ENCODE assay signal across 26 cellular contexts in genomic region chr7:147990837-147991236, GRCh38.
DNase-seq lines count a peak whose midpoint lies in the region; ATAC-seq and TF ChIP-seq lines count a peak whose summit lies in the region.
"Had no signal": no experiment of that assay in that cellular context is flagged by ENCODE, and none has a peak within 500 bp of the region (broad histone marks: within the 10 kb centered on the region; RNA-seq: fewer than 3 reads in every experiment).

No MANE protein-coding gene starts in this region.

- H3K4me1 ChIP-seq in HUES48 (ENCODE audit: control insufficient read depth, insufficient read depth, low read length) (no peaks in the 10 kb centered on the region), spleen (no peaks in the 10 kb centered on the region)

- H3K9me3 Mint-ChIP-seq in brain, result peaks cover 9 to 61% (median 16%) of the 10 kb centered on the region in 5 experiments
- H3K9me3 Mint-ChIP-seq: T-helper 1 cell treated with Interleukin-12 subunit alpha and Interleukin-12 subunit beta and Interleukin-4 antibody, amounts not matched to agents 30 μg/mL and 1 μg/mL, for 36 hours had no signal

- peaks cover 4% of the 10 kb centered on the region for H3K27me3 Mint-ChIP-seq in brain
- H3K27me3 Mint-ChIP-seq: CD4-positive, alpha-beta memory T cell had no signal

- no peaks in the 10 kb centered on the region for H3K36me3 ChIP-seq in HUES48 (ENCODE audit: control insufficient read depth, insufficient read depth, low read length)
- no peaks in the 10 kb centered on the region for H3K36me3 ChIP-seq in spleen
- H3K36me3 ChIP-seq: HAP-1 had no signal

- H3K27ac ChIP-seq in HUES48 (ENCODE audit: low read depth, low read length) (peak overlapping the region; percentile 57), spleen (no peak overlapping the region)
- H3K27ac ChIP-seq: KMS-11 had no signal

- 67 to 84% (median 80%) methylated on average over 2 of the region's 2 CpGs for WGBS in spleen, 5 donors

- H3K4me3 Mint-ChIP-seq in brain, result no peak overlapping the region
- H3K4me3 Mint-ChIP-seq: CD4-positive, alpha-beta memory T cell; HFFc6; IgD-negative memory B cell; T-helper 1 cell treated with Interleukin-12 subunit alpha and Interleukin-12 subunit beta and Interleukin-4 antibody, amounts not matched to agents 30 μg/mL and 1 μg/mL, for 36 hours had no signal

- TF ChIP-seq POLR2A in spleen (IDR thresholded peaks at IDR 0.05), result no peak

- ATAC-seq in HG03457 (IDR thresholded peaks at IDR 0.05; ENCODE audit: unreplicated experiment), result no peak

- no peaks in the 10 kb centered on the region for H3K36me3 Mint-ChIP-seq in brain
- H3K36me3 Mint-ChIP-seq: CD4-positive, alpha-beta memory T cell; IgD-negative memory B cell had no signal

- DNase-seq in NCI-H345 (lab: John Stamatoyannopoulos, UW) (peak; percentile 15), NCI-H345 treated with DMSO at 0.1 percent for 48 hours (lab: John Stamatoyannopoulos, UW; ENCODE audit: unreplicated experiment) (no peak), retina (peak; percentile 70), activated T-cell treated with anti-CD3 and anti-CD28 coated beads for 4 hours (no peak), spleen (no peak)
- DNase-seq: C1 segment of cervical spinal cord; Calu3; CD4-positive, alpha-beta memory T cell; DMS79; EL; GDM1; HFFc6; MM.1S; NCI-H1694; NCI-H2081 treated with DMSO at 0.1 percent for 48 hours; NCI-H526 treated with DMSO at 0.1 percent for 48 hours; SK-N-SH; SW 1271; T-helper 9 cell had no signal

- TF ChIP-seq CTCF in brain (conservative IDR thresholded peaks at IDR 0.05) (no peak), spleen (IDR thresholded peaks at IDR 0.05 in 8 of 11, conservative IDR thresholded peaks at IDR 0.05 in 3 of 11) (no peak)

- H3K9me3 ChIP-seq in HUES48 (ENCODE audit: control insufficient read depth, insufficient read depth, low read length), result peaks cover 18% of the 10 kb centered on the region
- H3K9me3 ChIP-seq in spleen, result peaks cover 0 to 12% (median 0%) of the 10 kb centered on the region in 8 donors
- H3K9me3 ChIP-seq: SK-N-SH had no signal

- H3K27ac Mint-ChIP-seq in brain, result peak overlapping the region in 3 of 5 experiments; percentile 47 to 90 (median 55)
- H3K27ac Mint-ChIP-seq: CD4-positive, alpha-beta memory T cell; HFFc6; IgD-negative memory B cell; T-helper 1 cell treated with Interleukin-12 subunit alpha and Interleukin-12 subunit beta and Interleukin-4 antibody, amounts not matched to agents 30 μg/mL and 1 μg/mL, for 36 hours had no signal

- H3K27me3 ChIP-seq in HUES48 (ENCODE audit: control insufficient read depth, insufficient read depth, low read length) (no peaks in the 10 kb centered on the region), spleen (replicated peaks in 1 of 7) (no peaks in the 10 kb centered on the region)

- H3K9ac ChIP-seq in HUES48 (ENCODE audit: low read depth, low read length), result no peak overlapping the region
- H3K9ac ChIP-seq: KMS-11, SK-N-SH had no signal

- intact Hi-C loops in spleen (cut with DNase I; ENCODE audit: low total_unique reads), result no loop called here

- no peak overlapping the region for H3K4me3 ChIP-seq in HUES48 (ENCODE audit: low read depth, low read length)
- H3K4me3 ChIP-seq in spleen, result no peak overlapping the region
- H3K4me3 ChIP-seq: HAP-1 had no signal

- peaks cover 11% of the 10 kb centered on the region for H3K4me1 Mint-ChIP-seq in brain
- H3K4me1 Mint-ChIP-seq: CD4-positive, alpha-beta memory T cell; IgD-negative memory B cell had no signal

Comparison
In these comparisons a context has a peak if more than half of its experiments do, and no peak if none do; other contexts are left out.
1. DNase-seq: peak in NCI-H345 (single experiment) and retina (single experiment); none in NCI-H345 treated with DMSO at 0.1 percent for 48 hours (single experiment), activated T-cell treated with anti-CD3 and anti-CD28 coated beads for 4 hours (single experiment) and spleen (single experiment).